Comparison of ENCODE assay signal across 18 cellular contexts in genomic region chr1:175118375-175118774, GRCh38. TPM values are rescaled to one million over a fixed set of nuclear protein-coding genes. Genes with fewer than 3 reads are reported as not detected.
A peak's percentile ranks its signal among the peaks of the same experiment; 100 is the strongest.
DNase-seq lines count a peak whose midpoint lies in the region; ATAC-seq and TF ChIP-seq lines count a peak whose summit lies in the region.
"Had no signal": no experiment of that assay in that cellular context is flagged by ENCODE, and none has a peak within 500 bp of the region (broad histone marks: within the 10 kb centered on the region; RNA-seq: fewer than 3 reads in every experiment).

No MANE protein-coding gene starts in this region.

- H3K36me3 Mint-ChIP-seq in T-helper 17 cell (ENCODE audit: low read depth), result peaks cover 13% of the 10 kb centered on the region
- H3K36me3 Mint-ChIP-seq in T-helper 2 cell treated with Interferon-gamma antibody and Interleukin-4, amounts not matched to agents 5 μg/mL and 100 μg/mL, for 36 hours (ENCODE audit: low read depth), result no peaks in the 10 kb centered on the region

- H3K4me3 Mint-ChIP-seq in T-helper 17 cell, result peak overlapping the region; percentile 32
- H3K4me3 Mint-ChIP-seq in T-helper 2 cell treated with Interferon-gamma antibody and Interleukin-4, amounts not matched to agents 5 μg/mL and 100 μg/mL, for 36 hours, result no peak overlapping the region
- H3K4me3 Mint-ChIP-seq: T-helper 1 cell treated with Interleukin-12 subunit alpha and Interleukin-12 subunit beta and Interleukin-4 antibody, amounts not matched to agents 30 μg/mL and 1 μg/mL, for 36 hours had no signal

- DNase-seq in GM13977 (ENCODE audit: low spot score), result peak; percentile 37
- no peak for DNase-seq in T-helper 17 cell
- no peak for DNase-seq in HT-29 (ENCODE audit: low spot score)
- DNase-seq in left cardiac atrium, result no peak
- no peak for DNase-seq in T-helper 2 cell treated with Interferon-gamma antibody and Interleukin-4, amounts not matched to agents 5 μg/mL and 100 μg/mL, for 36 hours (ENCODE audit: low spot score)
- DNase-seq: Caco-2, GOT3, MM.1S, NCI-H1105 treated with DMSO at 0.1 percent for 48 hours, NCI-H187 treated with DMSO at 0.1 percent for 48 hours, NCI-H446, NCI-H748 treated with DMSO at 0.1 percent for 48 hours had no signal

- intact Hi-C loops in left cardiac atrium (cut with DNase I), result loop anchor here in 1 of 2 donors (5.0 kb wide), 1 partner anchor 81 kb away; no protein-coding TSS in a partner anchor

- H3K27ac Mint-ChIP-seq in T-helper 17 cell, result no peak overlapping the region
- H3K27ac Mint-ChIP-seq in T-helper 2 cell treated with Interferon-gamma antibody and Interleukin-4, amounts not matched to agents 5 μg/mL and 100 μg/mL, for 36 hours, result no peak overlapping the region
- H3K27ac Mint-ChIP-seq: T-helper 1 cell treated with Interleukin-12 subunit alpha and Interleukin-12 subunit beta and Interleukin-4 antibody, amounts not matched to agents 30 μg/mL and 1 μg/mL, for 36 hours had no signal

- peaks cover 7% of the 10 kb centered on the region for H3K9me3 Mint-ChIP-seq in T-helper 2 cell treated with Interferon-gamma antibody and Interleukin-4, amounts not matched to agents 5 μg/mL and 100 μg/mL, for 36 hours

- peaks cover 2% of the 10 kb centered on the region for H3K4me1 Mint-ChIP-seq in T-helper 17 cell
- no peaks in the 10 kb centered on the region for H3K4me1 Mint-ChIP-seq in T-helper 2 cell treated with Interferon-gamma antibody and Interleukin-4, amounts not matched to agents 5 μg/mL and 100 μg/mL, for 36 hours (ENCODE audit: low read depth)

- peaks cover 32% of the 10 kb centered on the region for H3K27me3 Mint-ChIP-seq in T-helper 17 cell
- H3K27me3 Mint-ChIP-seq in T-helper 2 cell treated with Interferon-gamma antibody and Interleukin-4, amounts not matched to agents 5 μg/mL and 100 μg/mL, for 36 hours (ENCODE audit: low read depth), result peaks cover 9% of the 10 kb centered on the region

- TF ChIP-seq CTCF in GM13977 (IDR thresholded peaks at IDR 0.05; ENCODE audit: extremely low read depth, insufficient read depth, missing control alignments), result no peak

- in situ Hi-C loops in GM13977 (cut with MboI; ENCODE audit: low pct_unique_long_range_greater_than_20kb, low sequenced_read_pairs, unreplicated experiment), result no loop called here

- peaks cover 2% of the 10 kb centered on the region for H3K9me3 ChIP-seq in T-helper 17 cell (ENCODE audit: control insufficient read depth, low read length, poor library complexity, severe bottlenecking)
- H3K9me3 ChIP-seq: A549, Caco-2 had no signal

- ATAC-seq in GM19463 (IDR thresholded peaks at IDR 0.05; ENCODE audit: unreplicated experiment) (peak; percentile 49), HG03025 (IDR thresholded peaks at IDR 0.05; ENCODE audit: low FRiP score, unreplicated experiment) (peak; percentile 55), T-helper 17 cell (no peak), HG03139 (IDR thresholded peaks at IDR 0.05; ENCODE audit: unreplicated experiment) (no peak), left cardiac atrium (no peak)
- ATAC-seq: A549, Right ventricle myocardium inferior had no signal

RNA-seq across cellular contexts. Expression of gene TNN, which starts 50.7 kb away (rescaled TPM):
- total RNA-seq in T-helper 17 cell (not detected), left cardiac atrium (under 1 TPM; 0.18 to 0.76 TPM)
- total RNA-seq in HT-29 (2014; rRNA removed; shearing (Covaris generic)), result not detected in 2 replicates
- total RNA-seq: Caco-2 had no signal

Comparison
In these comparisons a context has a peak if more than half of its experiments do, and no peak if none do; other contexts are left out.
1. ATAC-seq: peak in GM19463 (single experiment) and HG03025 (single experiment); none in T-helper 17 cell (single experiment), HG03139 (single experiment) and left cardiac atrium (0 of 2).